In genomic region chr22:44627521-44628139, GRCh38 we compare ENCODE assay signal across 1 cellular context.
TF ChIP-seq lines count a peak whose summit lies in the region.

No MANE protein-coding gene starts in this region.

TF ChIP-seq in SK-N-SH, 30 proteins besides CTCF, POLR2A, EP300 and RAD21 (continued from another document):
- TF ChIP-seq JUND (IDR thresholded peaks at IDR 0.05): no peak
- TF ChIP-seq IRF3 (IDR thresholded peaks at IDR 0.05; ENCODE audit: low read depth, low read length): no peak
- TF ChIP-seq GATA2 (CRISPR knock-in tag; IDR thresholded peaks at IDR 0.05): no peak
TF ChIP-seq in SK-N-SH: peak in this region for 0.
